17 cellular contexts compared by ENCODE assay signal in genomic region chr3:19221081-19221480, GRCh38.
A peak's percentile ranks its signal among the peaks of the same experiment; 100 is the strongest.
DNase-seq lines count a peak whose midpoint lies in the region; FAIRE-seq and TF ChIP-seq lines count a peak whose summit lies in the region.
"Had no signal": no experiment of that assay in that cellular context is flagged by ENCODE, and none has a peak within 500 bp of the region (broad histone marks: within the 10 kb centered on the region; RNA-seq: fewer than 3 reads in every experiment).

No MANE protein-coding gene starts in this region.

- no peak overlapping the region for H2BK120ac ChIP-seq in H1 (replicated peaks; ENCODE audit: low read depth, low read length)

- H3K4ac ChIP-seq in H1 (replicated peaks; ENCODE audit: insufficient read length, low read depth, low read length): no peak overlapping the region

- no peak for TF ChIP-seq EP300 in H1 (IDR thresholded peaks at IDR 0.05; ENCODE audit: borderline replicate concordance in 1 of 2, low read depth in 2 of 2, low read length in 2 of 2)

- no peaks in the 10 kb centered on the region; a peak in 1 of 4 replicates for H3K79me2 ChIP-seq in H1 (ENCODE audit: control insufficient read depth in 1 of 2, insufficient read depth in 2 of 2, low read length in 2 of 2)

- TF ChIP-seq CTCF in H1 (IDR thresholded peaks at IDR 0.05; ENCODE audit: control extremely low read depth in 1 of 3, insufficient read depth in 1 of 3, low read depth in 1 of 3, low read length in 3 of 3) (no peak), type B pancreatic cell (conservative IDR thresholded peaks at IDR 0.05) (no peak)

- no peaks in the 10 kb centered on the region for H3K79me1 ChIP-seq in H1 (ENCODE audit: low read depth, low read length)

- no peak overlapping the region for H3K56ac ChIP-seq in H1 (replicated peaks; ENCODE audit: insufficient read length, low read depth, low read length)

- H2AFZ ChIP-seq in H1 (ENCODE audit: low read length): no peak overlapping the region

- no peaks in the 10 kb centered on the region for H3K23me2 ChIP-seq in H1 (ENCODE audit: low read depth, low read length)

- no peak overlapping the region for H3K4me2 ChIP-seq in H1 (ENCODE audit: insufficient read depth in 1 of 2, low read depth in 2 of 2, low read length in 2 of 2)

- H3K4me3 Mint-ChIP-seq in type B pancreatic cell: peak overlapping the region; percentile 10
- H3K4me3 Mint-ChIP-seq: CD8-positive, alpha-beta memory T cell had no signal

- no peaks in the 10 kb centered on the region for H3K9me3 Mint-ChIP-seq in type B pancreatic cell
- H3K9me3 Mint-ChIP-seq: CD8-positive, alpha-beta memory T cell had no signal

- POLR2A ChIA-PET in H1 (lab: Charles Lee; ENCODE audit: partially characterized antibody): no interaction called here

- H2BK12ac ChIP-seq in H1 (ENCODE audit: low read depth, low read length): no peak overlapping the region

- H2BK15ac ChIP-seq in H1 (ENCODE audit: low read length): no peak overlapping the region

- no peak for FAIRE-seq in H1 (lab: Jason Lieb, UNC)

- H3K36me3 Mint-ChIP-seq in type B pancreatic cell: no peaks in the 10 kb centered on the region
- H3K36me3 Mint-ChIP-seq: CD8-positive, alpha-beta memory T cell had no signal

- H2AK5ac ChIP-seq in H1 (ENCODE audit: low read depth, low read length): no peak overlapping the region

- no peak overlapping the region for H3K4me3 ChIP-seq in H1 (ENCODE audit: extremely low read depth in 1 of 4, insufficient read depth in 2 of 4, low read depth in 3 of 4, low read length in 4 of 4)

- H3K36me3 ChIP-seq in H1 (ENCODE audit: control insufficient read depth in 2 of 4, insufficient read depth in 4 of 4, low read length in 3 of 4): no peaks in the 10 kb centered on the region

- TF ChIP-seq POLR2A in H1 (IDR thresholded peaks at IDR 0.05; ENCODE audit: control extremely low read depth in 1 of 2, low read depth in 2 of 2, low read length in 2 of 2): no peak

- H3K18ac ChIP-seq in H1 (ENCODE audit: extremely low read depth, low read length): no peak overlapping the region

- H2BK20ac ChIP-seq in H1 (ENCODE audit: low read length): no peak overlapping the region

- H4K91ac ChIP-seq in H1 (replicated peaks; ENCODE audit: insufficient read length, low read length): no peak overlapping the region

- H4K8ac ChIP-seq in H1 (ENCODE audit: extremely low read depth, insufficient read depth, low read length): no peak overlapping the region

- no peaks in the 10 kb centered on the region for H3K9me3 ChIP-seq in H1 (ENCODE audit: insufficient read depth in 2 of 2, low read depth in 1 of 2, low read length in 1 of 2)

- H3K27ac ChIP-seq in H1 (ENCODE audit: low read depth, low read length): no peak overlapping the region

- TF ChIP-seq RAD21 in H1 (IDR thresholded peaks at IDR 0.05 in 1 of 2, conservative IDR thresholded peaks at IDR 0.05 in 1 of 2; ENCODE audit: low read depth in 2 of 2, low read length in 2 of 2): no peak

- no peaks in the 10 kb centered on the region for H3K4me1 ChIP-seq in H1 (replicated peaks in 1 of 4; ENCODE audit: control insufficient read depth in 3 of 4, insufficient read depth in 4 of 4, low read length in 3 of 4)

- no peak overlapping the region for H3K9ac ChIP-seq in H1 (replicated peaks in 1 of 4; ENCODE audit: extremely low read depth in 1 of 4, low read depth in 3 of 4, low read length in 3 of 4)

- H3K27me3 Mint-ChIP-seq in type B pancreatic cell: no peaks in the 10 kb centered on the region
- H3K27me3 Mint-ChIP-seq: CD8-positive, alpha-beta memory T cell had no signal

- H3K23ac ChIP-seq in H1 (ENCODE audit: insufficient read length): no peak overlapping the region

- H3K27ac Mint-ChIP-seq in type B pancreatic cell: peak overlapping the region; percentile 7
- H3K27ac Mint-ChIP-seq: CD8-positive, alpha-beta memory T cell had no signal

- H4K20me1 ChIP-seq in H1 (replicated peaks in 1 of 2; ENCODE audit: control insufficient read depth in 1 of 2, insufficient read depth in 2 of 2, low read length in 2 of 2): no peaks in the 10 kb centered on the region

- no peak overlapping the region for H2BK5ac ChIP-seq in H1 (ENCODE audit: low read depth, low read length)

- WGBS in H1 (ENCODE audit: extremely low coverage in 1 of 2, insufficient coverage in 1 of 2, insufficient read length in 1 of 2, insufficient replicate concordance in 2 of 2, low coverage in 1 of 2, low lambda C conversion rate in 2 of 2, missing lambda C conversion rate in 1 of 2), 2 experiments: 56% methylated on average over 2 of the region's 2 CpGs; no CpG with 5 or more reads in 1 of the 2 experiments

- no peaks in the 10 kb centered on the region for H3K4me1 Mint-ChIP-seq in type B pancreatic cell (ENCODE audit: unreplicated experiment)
- H3K4me1 Mint-ChIP-seq: CD8-positive, alpha-beta memory T cell had no signal

- H4K5ac ChIP-seq in H1 (ENCODE audit: insufficient read length, low read depth, low read length): no peak overlapping the region

- H3K27me3 ChIP-seq in H1 (replicated peaks in 1 of 4; ENCODE audit: control insufficient read depth in 3 of 4, extremely low read depth in 1 of 4, insufficient read depth in 3 of 4, low read length in 3 of 4): no peaks in the 10 kb centered on the region

- no peak overlapping the region for H3K14ac ChIP-seq in H1 (ENCODE audit: insufficient read length)

- DNase-seq in NCI-H226: peak; percentile 13
- DNase-seq in H1 (ENCODE audit: low read depth in 1 of 2, low spot score in 2 of 2): peak in 1 of 2 experiments; percentile 19
- peak; percentile 43 for DNase-seq in iPS-NIHi7 (ENCODE audit: extremely low spot score)
- no peak for DNase-seq in type B pancreatic cell (ENCODE audit: extremely low spot score, unreplicated experiment)
- no peak for DNase-seq in LoVo (ENCODE audit: low spot score)
- DNase-seq in NCI-H2196 (lab: John Stamatoyannopoulos, UW; ENCODE audit: unreplicated experiment): no peak
- DNase-seq in NCI-H1105 (lab: John Stamatoyannopoulos, UW): no peak
- DNase-seq: ACHN; C1 segment of cervical spinal cord; CD8-positive, alpha-beta memory T cell; DMS79 treated with DMSO at 0.1 percent for 48 hours; Kasumi-1; NCI-H1694 treated with DMSO at 0.1 percent for 48 hours; NCI-H2107; NCI-H345; NCI-H524 treated with DMSO at 0.1 percent for 48 hours; SW 1271 had no signal

- CTCF ChIA-PET in H1 (lab: Charles Lee; ENCODE audit: partially characterized antibody): interaction anchor here (1.1 kb wide), 1 partner anchor 39 kb away, joined by 5 read pairs; no protein-coding TSS in a partner anchor

TF ChIP-seq in H1, 55 proteins besides CTCF, POLR2A, EP300 and RAD21:
- TF ChIP-seq BCL11A (IDR thresholded peaks at IDR 0.05; ENCODE audit: low read depth in 2 of 2, low read length in 2 of 2) (no peak), JUND (IDR thresholded peaks at IDR 0.05; ENCODE audit: low read length) (peak; percentile 49; the same call in 1 of the 2 replicates)
TF ChIP-seq in H1: peak in this region for 1.

Comparison
In these comparisons a context has a peak if more than half of its experiments do, and no peak if none do; other contexts are left out.
1. DNase-seq: peak in NCI-H226 (single experiment) and iPS-NIHi7 (single experiment); none in type B pancreatic cell (single experiment), LoVo (single experiment), NCI-H2196 (single experiment) and NCI-H1105 (single experiment).